22 cellular contexts compared by ENCODE assay signal in genomic region chr16:20811889-20812439, GRCh38. TPM values are rescaled to one million over a fixed set of nuclear protein-coding genes. Genes with fewer than 3 reads are reported as not detected.
DNase-seq lines count a peak whose midpoint lies in the region; ATAC-seq, FAIRE-seq and TF ChIP-seq lines count a peak whose summit lies in the region.
"Had no signal": no experiment of that assay in that cellular context is flagged by ENCODE, and none has a peak within 500 bp of the region (broad histone marks: within the 10 kb centered on the region; RNA-seq: fewer than 3 reads in every experiment).

No MANE protein-coding gene starts in this region.

- no peaks in the 10 kb centered on the region for H3K9me3 ChIP-seq in KOPT-K1 (ENCODE audit: insufficient read depth, low read length, poor library complexity, severe bottlenecking)
- H3K9me3 ChIP-seq in small intestine (ENCODE audit: control insufficient read depth, low read depth): no peaks in the 10 kb centered on the region
- no peaks in the 10 kb centered on the region for H3K9me3 ChIP-seq in esophagus muscularis mucosa

- 24 to 68% (median 42%) methylated on average over 10 of the region's 10 CpGs for WGBS in small intestine, 3 donors
- WGBS in esophagus muscularis mucosa: 94% methylated on average over 10 of the region's 10 CpGs

- H3K4me3 ChIP-seq in small intestine (ENCODE audit: low read depth in 1 of 2, low read length in 2 of 2): no peak overlapping the region
- H3K4me3 ChIP-seq in esophagus muscularis mucosa: no peak overlapping the region
- H3K4me3 ChIP-seq: BLaER1, GM23338 had no signal

- DNase-seq in kidney tubule cell (ENCODE audit: low spot score) (peak; percentile 6), small intestine (peak; percentile 59), NCI-H510A treated with DMSO at 0.1 percent for 48 hours (lab: John Stamatoyannopoulos, UW) (no peak), esophagus muscularis mucosa (ENCODE audit: extremely low spot score) (no peak), midbrain (lab: John Stamatoyannopoulos, UW) (no peak)
- DNase-seq: 8988T; CD4-positive, alpha-beta memory T cell; DMS153; DMS79 treated with DMSO at 0.1 percent for 48 hours; GF-D8; HCEC 1CT; HFFc6; IMR-90 had no signal

- H3K27ac ChIP-seq in 22Rv1: 0 out of 2 replicates have a peak overlapping the region, but pooled peaks have one; percentile 3
- H3K27ac ChIP-seq in KOPT-K1 (ENCODE audit: low read depth, low read length, poor library complexity, severe bottlenecking): peak overlapping the region; percentile 50
- H3K27ac ChIP-seq in small intestine (ENCODE audit: low read depth in 1 of 2, low read length in 1 of 2): no peak overlapping the region
- no peak overlapping the region for H3K27ac ChIP-seq in esophagus muscularis mucosa (replicated peaks in 1 of 4)
- H3K27ac ChIP-seq: BLaER1 had no signal

- intact Hi-C loops in esophagus muscularis mucosa (cut with DNase I): no loop called here

- H3K36me3 ChIP-seq in KOPT-K1 (ENCODE audit: insufficient read depth, low read length): peaks cover 27% of the 10 kb centered on the region
- peaks cover 0 to 3% of the 10 kb centered on the region in 2 donors for H3K36me3 ChIP-seq in small intestine (ENCODE audit: control insufficient read depth in 2 of 2, insufficient read depth in 2 of 2, low read length in 2 of 2)
- H3K36me3 ChIP-seq in esophagus muscularis mucosa: peaks cover 0 to 8% (median 0%) of the 10 kb centered on the region in 4 donors
- H3K36me3 ChIP-seq: BLaER1 had no signal

- no peak for TF ChIP-seq POLR2A in esophagus muscularis mucosa (IDR thresholded peaks at IDR 0.05; ENCODE audit: low read depth)

- H3K4me1 ChIP-seq in small intestine (ENCODE audit: control insufficient read depth in 2 of 2, insufficient read depth in 1 of 2, low read depth in 1 of 2, low read length in 1 of 2) (no peaks in the 10 kb centered on the region), esophagus muscularis mucosa (peaks cover 0 to 9% (median 6%) of the 10 kb centered on the region in 4 donors)
- H3K4me1 ChIP-seq: BLaER1 had no signal

- H3K27me3 ChIP-seq in small intestine (ENCODE audit: control insufficient read depth in 2 of 2, insufficient read depth in 2 of 2, low read length in 2 of 2): no peaks in the 10 kb centered on the region
- H3K27me3 ChIP-seq in esophagus muscularis mucosa: no peaks in the 10 kb centered on the region

- no peak for TF ChIP-seq EP300 in esophagus muscularis mucosa (IDR thresholded peaks at IDR 0.05)

- no peak for FAIRE-seq in small intestine (lab: Jason Lieb, UNC)
- FAIRE-seq: GM12891, H54, HTR-8/SVneo had no signal

- TF ChIP-seq CTCF in 22Rv1 (IDR thresholded peaks at IDR 0.05) (no peak), esophagus muscularis mucosa (IDR thresholded peaks at IDR 0.05) (no peak)

- no peak for ATAC-seq in activated CD4-positive, CD25-positive, alpha-beta regulatory T cell treated with anti-CD3 and anti-CD28 coated beads, Interleukin-2, amount 50 U/mL, for 24 hours
- ATAC-seq: GM23338 had no signal

RNA-seq across cellular contexts. Expression of gene REXO5, which starts 5.6 kb away (rescaled TPM):
- polyA plus RNA-seq in small intestine: 1 to 10 TPM in 2 of 3 donors, under 1 TPM in 1; 0.54 to 3.8 (median 2.7) TPM
- total RNA-seq in esophagus muscularis mucosa: 1 to 10 TPM; 2.0 to 4.9 (median 2.7) TPM

RNA-seq across cellular contexts. Expression of gene ERI2, which starts 5.7 kb away (rescaled TPM):
- 10 to 100 TPM in 2 of 3 donors, 1 to 10 TPM in 1; 10.0 to 17.2 (median 17.2) TPM for polyA plus RNA-seq in small intestine
- 10 to 100 TPM in 3 of 4 donors, 1 to 10 TPM in 1; 8.3 to 21.2 (median 13.6) TPM for total RNA-seq in esophagus muscularis mucosa

RNA-seq across cellular contexts. Expression of gene ACSM3, which starts 48.1 kb away (rescaled TPM):
- polyA plus RNA-seq in small intestine: 1 to 10 TPM; 1.8 to 5.9 (median 3.5) TPM
- 10 to 100 TPM in 1 of 4 donors, 1 to 10 TPM in 3; 4.3 to 11.0 (median 5.9) TPM for total RNA-seq in esophagus muscularis mucosa
- total RNA-seq: A673 had no signal

Comparison
In these comparisons a context has a peak if more than half of its experiments do, and no peak if none do; other contexts are left out.
1. H3K27ac ChIP-seq: peak in 22Rv1 (single experiment) and KOPT-K1 (single experiment); none in small intestine (0 of 2) and esophagus muscularis mucosa (0 of 4).
2. DNase-seq: peak in kidney tubule cell (single experiment) and small intestine (single experiment); none in NCI-H510A treated with DMSO at 0.1 percent for 48 hours (single experiment), esophagus muscularis mucosa (single experiment) and midbrain (single experiment).